ENCODE assay signal across 11 cellular contexts in genomic region chr9:16728128-16728505, GRCh38.
DNase-seq lines count a peak whose midpoint lies in the region; ATAC-seq and TF ChIP-seq lines count a peak whose summit lies in the region.
"Had no signal": no experiment of that assay in that cellular context is flagged by ENCODE, and none has a peak within 500 bp of the region (broad histone marks: within the 10 kb centered on the region; RNA-seq: fewer than 3 reads in every experiment).

No MANE protein-coding gene starts in this region.

- DNase-seq in NCI-H2171 treated with DMSO at 0.1 percent for 48 hours (lab: John Stamatoyannopoulos, UW) (peak; percentile 61), NCI-H2171 (lab: John Stamatoyannopoulos, UW) (no peak), astrocyte of the spinal cord (ENCODE audit: low read depth, low spot score) (no peak), left lung (no peak), type B pancreatic cell (ENCODE audit: extremely low spot score, unreplicated experiment) (no peak)
- no peak for DNase-seq in activated T-cell treated with anti-CD3 and anti-CD28 coated beads, Interleukin-2, amount 50 U/mL, for 72 hours
- DNase-seq: cerebellar nuclear complex, GOT3, left colon had no signal

- in situ Hi-C loops in astrocyte of the spinal cord (cut with HindIII; ENCODE audit: low sequenced_read_pairs) = no loop called here

- H3K36me3 ChIP-seq in left lung = no peaks in the 10 kb centered on the region

- H3K4me3 ChIP-seq in astrocyte of the spinal cord (ENCODE audit: low read depth, low read length) = peak overlapping the region; percentile 59
- peak overlapping the region in 1 of 2 donors; percentile 37 for H3K4me3 ChIP-seq in left lung

- no peaks in the 10 kb centered on the region for H3K9me3 ChIP-seq in left lung

- peaks cover 3 to 10% of the 10 kb centered on the region in 2 donors for H3K4me1 ChIP-seq in left lung

- intact Hi-C loops in left lung (cut with DNase I) = no loop called here

- H3K9me3 Mint-ChIP-seq in type B pancreatic cell = no peaks in the 10 kb centered on the region
- no peaks in the 10 kb centered on the region for H3K9me3 Mint-ChIP-seq in activated T-cell treated with anti-CD3 and anti-CD28 coated beads, Interleukin-2, amount 50 U/mL, for 72 hours

- ATAC-seq in left lung (peak; percentile 2), GM18867 (IDR thresholded peaks at IDR 0.05; ENCODE audit: unreplicated experiment) (no peak), GM21360 (IDR thresholded peaks at IDR 0.05; ENCODE audit: unreplicated experiment) (no peak)
- ATAC-seq in activated T-cell treated with anti-CD3 and anti-CD28 coated beads, Interleukin-2, amount 50 U/mL, for 72 hours (replicated peaks in 1 of 2) = no peak

- H3K27ac ChIP-seq in left lung = peak overlapping the region in 1 of 2 donors; percentile 91

- no peak for TF ChIP-seq CTCF in astrocyte of the spinal cord (IDR thresholded peaks at IDR 0.05; ENCODE audit: low read depth, low read length)
- no peak for TF ChIP-seq CTCF in left lung (IDR thresholded peaks at IDR 0.05)
- no peak for TF ChIP-seq CTCF in type B pancreatic cell (conservative IDR thresholded peaks at IDR 0.05)

- H3K27me3 ChIP-seq in left lung = peaks cover 0 to 39% of the 10 kb centered on the region in 2 donors

- no peaks in the 10 kb centered on the region for H3K36me3 Mint-ChIP-seq in type B pancreatic cell
- no peaks in the 10 kb centered on the region for H3K36me3 Mint-ChIP-seq in activated T-cell treated with anti-CD3 and anti-CD28 coated beads, Interleukin-2, amount 50 U/mL, for 72 hours (ENCODE audit: insufficient read depth in 2 of 2)

- H3K27ac Mint-ChIP-seq in type B pancreatic cell = peak overlapping the region; percentile 93
- no peak overlapping the region for H3K27ac Mint-ChIP-seq in activated T-cell treated with anti-CD3 and anti-CD28 coated beads, Interleukin-2, amount 50 U/mL, for 72 hours

- H3K4me3 Mint-ChIP-seq in type B pancreatic cell = peak overlapping the region; percentile 95
- H3K4me3 Mint-ChIP-seq in activated T-cell treated with anti-CD3 and anti-CD28 coated beads, Interleukin-2, amount 50 U/mL, for 72 hours = no peak overlapping the region

- peaks cover 49% of the 10 kb centered on the region for H3K27me3 Mint-ChIP-seq in type B pancreatic cell
- H3K27me3 Mint-ChIP-seq in activated T-cell treated with anti-CD3 and anti-CD28 coated beads, Interleukin-2, amount 50 U/mL, for 72 hours (ENCODE audit: low read depth) = peaks cover 25% of the 10 kb centered on the region

- peaks cover 57% of the 10 kb centered on the region for H3K4me1 Mint-ChIP-seq in type B pancreatic cell (ENCODE audit: unreplicated experiment)
- no peaks in the 10 kb centered on the region for H3K4me1 Mint-ChIP-seq in activated T-cell treated with anti-CD3 and anti-CD28 coated beads, Interleukin-2, amount 50 U/mL, for 72 hours (ENCODE audit: low read depth)
